Comparison of ENCODE assay signal across 8 cellular contexts in genomic region chr19:38374332-38375097, GRCh38. TPM values are rescaled to one million over a fixed set of nuclear protein-coding genes. Genes with fewer than 3 reads are reported as not detected.
DNase-seq lines count a peak whose midpoint lies in the region; ATAC-seq lines count a peak whose summit lies in the region.

PSMD8 (plus strand) TSS chr19:38374571; CDS start chr19:38374602, 31 bp downstream.

- peak; percentile 95 for ATAC-seq in GM19043 (IDR thresholded peaks at IDR 0.05; ENCODE audit: low read depth, unreplicated experiment)
- peak; percentile 83 for ATAC-seq in HG03378 (IDR thresholded peaks at IDR 0.05; ENCODE audit: unreplicated experiment)

- DNase-seq in Ammon's horn (ENCODE audit: low spot score) (peak; percentile 100), NCI-H460 (ENCODE audit: extremely low read depth, low read depth) (peak; percentile 97), cerebellar nuclear complex (lab: John Stamatoyannopoulos, UW) (peak; percentile 98 to 100), islet precursor cell (peak; percentile 99)
- DNase-seq in activated CD4-positive, CD25-positive, alpha-beta regulatory T cell treated with anti-CD3 and anti-CD28 coated beads, Interleukin-2, amount 50 U/mL, for 72 hours = peak; percentile 97
- DNase-seq in stimulated activated CD4-positive, alpha-beta T cell treated with anti-CD3 and anti-CD28 coated beads, Interleukin-12 subunit alpha, Interleukin-12 subunit beta, amount 100 ng/mL, for 48 hours (ENCODE audit: low read depth in 2 of 3, low spot score in 1 of 3) = peak; percentile 95 to 98 (median 97)

RNA-seq across cellular contexts. Expression of gene PSMD8, which starts in this region (rescaled TPM):
- total RNA-seq in NCI-H460 (2014; rRNA removed; shearing (Covaris generic)) = 155 and 167 TPM in 2 replicates
- 205 and 281 TPM in 2 replicates for polyA plus RNA-seq in NCI-H460 (2014; cell fraction: nucleus; rRNA removed)

Comparison
In these comparisons a context has a peak if more than half of its experiments do, and no peak if none do; other contexts are left out.
1. Peak in every context shown above with its lines: DNase-seq and ATAC-seq.